8 cellular contexts compared by ENCODE assay signal in genomic region chr7:148987751-148988512, GRCh38. TPM values are rescaled to one million over a fixed set of nuclear protein-coding genes. Genes with fewer than 3 reads are reported as not detected.
DNase-seq lines count a peak whose midpoint lies in the region; ATAC-seq and TF ChIP-seq lines count a peak whose summit lies in the region.

No MANE protein-coding gene starts in this region.

- H3K36me3 Mint-ChIP-seq in activated T-cell treated with anti-CD3 and anti-CD28 coated beads, Interleukin-2, amount 50 U/mL, for 72 hours (ENCODE audit: insufficient read depth in 2 of 2): peaks cover 0 to 1% of the 10 kb centered on the region in 2 donors
- no peaks in the 10 kb centered on the region for H3K36me3 Mint-ChIP-seq in brain

- peaks cover 10% of the 10 kb centered on the region for H3K27me3 Mint-ChIP-seq in activated T-cell treated with anti-CD3 and anti-CD28 coated beads, Interleukin-2, amount 50 U/mL, for 72 hours (ENCODE audit: low read depth)
- H3K27me3 Mint-ChIP-seq in brain: peaks cover 9% of the 10 kb centered on the region

- H3K9me3 Mint-ChIP-seq in activated T-cell treated with anti-CD3 and anti-CD28 coated beads, Interleukin-2, amount 50 U/mL, for 72 hours: no peaks in the 10 kb centered on the region
- peaks cover 0 to 8% (median 4%) of the 10 kb centered on the region in 5 experiments for H3K9me3 Mint-ChIP-seq in brain

- no peak for DNase-seq in activated T-cell treated with anti-CD3 and anti-CD28 coated beads, Interleukin-2, amount 50 U/mL, for 72 hours
- DNase-seq in activated T-cell treated with anti-CD3 and anti-CD28 coated beads for 4 hours: no peak
- DNase-seq in NB4 (ENCODE audit: low read depth): no peak
- DNase-seq in kidney tubule cell (ENCODE audit: low spot score): peak; percentile 54

- TF ChIP-seq POLR2A in NB4 (IDR thresholded peaks at IDR 0.05; ENCODE audit: extremely low read depth, insufficient read length): no peak

- TF ChIP-seq CTCF in NB4 (IDR thresholded peaks at IDR 0.05; ENCODE audit: low read depth, low read length): no peak
- TF ChIP-seq CTCF in brain (conservative IDR thresholded peaks at IDR 0.05): no peak

- H3K4me1 Mint-ChIP-seq in activated T-cell treated with anti-CD3 and anti-CD28 coated beads, Interleukin-2, amount 50 U/mL, for 72 hours (ENCODE audit: low read depth): peaks cover 59% of the 10 kb centered on the region
- H3K4me1 Mint-ChIP-seq in brain: peaks cover 50% of the 10 kb centered on the region

- ATAC-seq in activated T-cell treated with anti-CD3 and anti-CD28 coated beads, Interleukin-2, amount 50 U/mL, for 72 hours (replicated peaks in 1 of 2): peak in 1 of 2 donors; percentile 1
- ATAC-seq in HG03378 (IDR thresholded peaks at IDR 0.05; ENCODE audit: unreplicated experiment) (no peak), HG03039 (IDR thresholded peaks at IDR 0.05; ENCODE audit: unreplicated experiment) (no peak)

- H3K4me1 ChIP-seq in stomach smooth muscle (ENCODE audit: control insufficient read depth, insufficient read depth, low read length): peaks cover 12% of the 10 kb centered on the region

- peak overlapping the region; percentile 96 to 98 for H3K4me3 Mint-ChIP-seq in activated T-cell treated with anti-CD3 and anti-CD28 coated beads, Interleukin-2, amount 50 U/mL, for 72 hours
- peak overlapping the region; percentile 92 to 98 (median 97) for H3K4me3 Mint-ChIP-seq in brain

- H3K9me3 ChIP-seq in stomach smooth muscle (ENCODE audit: control insufficient read depth in 2 of 2, low read length in 2 of 2): no peaks in the 10 kb centered on the region

- H3K4me3 ChIP-seq in NB4 (ENCODE audit: low read depth, low read length): peak overlapping the region; percentile 85
- peak overlapping the region; percentile 97 to 99 for H3K4me3 ChIP-seq in stomach smooth muscle (ENCODE audit: low read length in 2 of 2)

- H3K27ac ChIP-seq in stomach smooth muscle (ENCODE audit: low read length): peak overlapping the region; percentile 69

- H3K36me3 ChIP-seq in stomach smooth muscle (ENCODE audit: control insufficient read depth in 2 of 2, insufficient read depth in 2 of 2, low read length in 2 of 2): no peaks in the 10 kb centered on the region

- peak overlapping the region; percentile 79 to 93 for H3K9ac ChIP-seq in stomach smooth muscle (ENCODE audit: low read length in 2 of 2)

- peak overlapping the region; percentile 96 for H3K27ac Mint-ChIP-seq in activated T-cell treated with anti-CD3 and anti-CD28 coated beads, Interleukin-2, amount 50 U/mL, for 72 hours
- H3K27ac Mint-ChIP-seq in brain: peak overlapping the region; percentile 95 to 97 (median 96)

- H3K27me3 ChIP-seq in stomach smooth muscle (ENCODE audit: control insufficient read depth in 1 of 2, insufficient read depth in 2 of 2, low read length in 2 of 2): no peaks in the 10 kb centered on the region

RNA-seq across cellular contexts. Expression of gene PDIA4, which starts 40.4 kb away (rescaled TPM):
- total RNA-seq in activated T-cell treated with anti-CD3 and anti-CD28 coated beads, Interleukin-2, amount 50 U/mL, for 72 hours: 10 to 100 TPM; 63.1 to 84.8 TPM
- 69.5 TPM for polyA plus RNA-seq in brain (ENCODE audit: insufficient read depth, low read depth, low replicate concordance)
